ENCODE assay signal across 8 cellular contexts in genomic region chr1:170075186-170075585, GRCh38.
DNase-seq lines count a peak whose midpoint lies in the region; ATAC-seq, FAIRE-seq and TF ChIP-seq lines count a peak whose summit lies in the region.

No MANE protein-coding gene starts in this region.

- no peak for FAIRE-seq in D721Med (lab: Jason Lieb, UNC)

- peaks cover 13% of the 10 kb centered on the region for H3K36me3 Mint-ChIP-seq in nephron (ENCODE audit: low read depth)

- H3K4me1 Mint-ChIP-seq in nephron: peaks cover 25% of the 10 kb centered on the region

- no peak for TF ChIP-seq CTCF in NB4 (IDR thresholded peaks at IDR 0.05; ENCODE audit: low read depth, low read length)
- TF ChIP-seq CTCF in coronary artery (IDR thresholded peaks at IDR 0.05): no peak
- no peak for TF ChIP-seq CTCF in nephron (IDR thresholded peaks at IDR 0.05; ENCODE audit: unreplicated experiment in 3 of 3)
- no peak for TF ChIP-seq CTCF in D721Med (IDR thresholded peaks at IDR 0.05; ENCODE audit: insufficient read depth, missing control alignments)

- peak overlapping the region; percentile 84 to 91 for H3K27ac ChIP-seq in coronary artery

- peak overlapping the region; percentile 71 to 88 (median 87) for H3K27ac Mint-ChIP-seq in nephron

- no peaks in the 10 kb centered on the region for H3K27me3 Mint-ChIP-seq in nephron (ENCODE audit: low read depth)

- TF ChIP-seq POLR2A in NB4 (IDR thresholded peaks at IDR 0.05; ENCODE audit: extremely low read depth, insufficient read length): no peak

- H3K9me3 Mint-ChIP-seq in nephron: peaks cover 16% of the 10 kb centered on the region

- peak overlapping the region; percentile 87 to 98 (median 95) for H3K4me3 Mint-ChIP-seq in nephron

- DNase-seq in Ammon's horn (ENCODE audit: low spot score) (peak; percentile 4), NB4 (ENCODE audit: low read depth) (no peak), coronary artery (ENCODE audit: low spot score) (no peak), D721Med (ENCODE audit: insufficient read length, low spot score) (no peak), kidney glomerular epithelial cell (lab: John Stamatoyannopoulos, UW) (no peak)
- no peak for DNase-seq in stimulated activated naive CD4-positive, alpha-beta T cell treated with Interleukin-2 at 50 U/mL for 16 hours (lab: John Stamatoyannopoulos, UW)

- ATAC-seq in GM18861 (IDR thresholded peaks at IDR 0.05; ENCODE audit: unreplicated experiment): no peak

- peak overlapping the region; percentile 51 for H3K4me3 ChIP-seq in NB4 (ENCODE audit: low read depth, low read length)
- peak overlapping the region; percentile 89 for H3K4me3 ChIP-seq in coronary artery
